In genomic region chr11:61186504-61186903, GRCh38 we compare ENCODE assay signal across 26 cellular contexts. TPM values are rescaled to one million over a fixed set of nuclear protein-coding genes. Genes with fewer than 3 reads are reported as not detected.
"Had no signal": no experiment of that assay in that cellular context is flagged by ENCODE, and none has a peak within 500 bp of the region (broad histone marks: within the 10 kb centered on the region; RNA-seq: fewer than 3 reads in every experiment).

No MANE protein-coding gene starts in this region.

- H3K27ac ChIP-seq: dorsolateral prefrontal cortex, heart left ventricle, neural progenitor cell, ovary, right atrium auricular region, tibial artery, upper lobe of left lung, uterus had no signal

- H3K9me3 Mint-ChIP-seq: naive thymus-derived CD8-positive, alpha-beta T cell; neural progenitor cell; stimulated activated effector memory CD8-positive, alpha-beta T cell treated with anti-CD3 and anti-CD28 coated beads, Interleukin-12 subunit alpha, Interleukin-12 subunit beta, amount 100 ng/mL, for 72 hours had no signal

- H3K4me1 Mint-ChIP-seq: stimulated activated effector memory CD8-positive, alpha-beta T cell treated with anti-CD3 and anti-CD28 coated beads, Interleukin-12 subunit alpha, Interleukin-12 subunit beta, amount 100 ng/mL, for 72 hours had no signal

- H3K4me1 ChIP-seq: heart left ventricle, neural progenitor cell, right atrium auricular region, tibial artery, upper lobe of left lung, uterus had no signal

- H3K4me3 Mint-ChIP-seq: naive thymus-derived CD8-positive, alpha-beta T cell; neural progenitor cell; stimulated activated effector memory CD8-positive, alpha-beta T cell treated with anti-CD3 and anti-CD28 coated beads, Interleukin-12 subunit alpha, Interleukin-12 subunit beta, amount 100 ng/mL, for 72 hours had no signal

- ATAC-seq: esophagus mucosa; heart left ventricle; mucosa of descending colon; naive thymus-derived CD8-positive, alpha-beta T cell; stimulated activated effector memory CD8-positive, alpha-beta T cell treated with anti-CD3 and anti-CD28 coated beads, Interleukin-12 subunit alpha, Interleukin-12 subunit beta, amount 100 ng/mL, for 72 hours; stimulated activated naive CD8-positive, alpha-beta T cell treated with anti-CD3 and anti-CD28 coated beads, Interleukin-15, Interleukin-2, amounts not matched to agents 100 U/mL and 50 U/mL, for 24 hours had no signal

- H3K27me3 ChIP-seq: neural progenitor cell, ovary, right atrium auricular region, upper lobe of left lung, uterus had no signal

- DNase-seq: cortex of kidney; dorsolateral prefrontal cortex; effector memory CD4-positive, alpha-beta T cell; heart left ventricle; hypothalamus; kidney glomerular epithelial cell; mesendoderm; mucosa of descending colon; naive thymus-derived CD8-positive, alpha-beta T cell; nucleus accumbens; ovary; small intestine; stimulated activated CD4-positive, alpha-beta T cell treated with anti-CD3 and anti-CD28 coated beads, Interleukin-4, amount 100 ng/mL, for 1 hour; stimulated activated CD8-positive, alpha-beta memory T cell treated with anti-CD3 and anti-CD28 coated beads, Interleukin-4, amount 100 ng/mL, for 48 hours; stimulated activated naive CD8-positive, alpha-beta T cell treated with anti-CD3 and anti-CD28 coated beads, Interleukin-15, Interleukin-2, amounts not matched to agents 100 U/mL and 50 U/mL, for 24 hours; tibial artery; upper lobe of left lung; uterus had no signal

- H3K36me3 ChIP-seq: heart left ventricle, neural progenitor cell, ovary, right atrium auricular region, tibial artery, upper lobe of left lung, uterus had no signal

- H3K4me3 ChIP-seq: dorsolateral prefrontal cortex, heart left ventricle, mucosa of descending colon, neural progenitor cell, ovary, right atrium auricular region, tibial artery, upper lobe of left lung, uterus had no signal

- H3K9me3 ChIP-seq: heart left ventricle, mucosa of descending colon, ovary, right atrium auricular region, tibial artery, upper lobe of left lung, uterus had no signal

- H3K36me3 Mint-ChIP-seq: naive thymus-derived CD8-positive, alpha-beta T cell; neural progenitor cell; stimulated activated effector memory CD8-positive, alpha-beta T cell treated with anti-CD3 and anti-CD28 coated beads, Interleukin-12 subunit alpha, Interleukin-12 subunit beta, amount 100 ng/mL, for 72 hours had no signal

- H3K27ac Mint-ChIP-seq: neural progenitor cell; stimulated activated effector memory CD8-positive, alpha-beta T cell treated with anti-CD3 and anti-CD28 coated beads, Interleukin-12 subunit alpha, Interleukin-12 subunit beta, amount 100 ng/mL, for 72 hours had no signal

RNA-seq across cellular contexts. Expression of gene PGA3, which starts 16.8 kb away (rescaled TPM):
- total RNA-seq: esophagus mucosa; frontal cortex; glomerular endothelial cell; lung microvascular endothelial cell; naive thymus-derived CD8-positive, alpha-beta T cell had no signal
- polyA plus RNA-seq: naive thymus-derived CD8-positive, alpha-beta T cell had no signal

RNA-seq across cellular contexts. Expression of gene PGA4, which starts 35.6 kb away (rescaled TPM):
- total RNA-seq: esophagus mucosa; glomerular endothelial cell; lung microvascular endothelial cell; naive thymus-derived CD8-positive, alpha-beta T cell had no signal
- polyA plus RNA-seq: naive thymus-derived CD8-positive, alpha-beta T cell had no signal

RNA-seq across cellular contexts. Expression of gene PGA5, which starts 54.5 kb away (rescaled TPM):
- total RNA-seq: esophagus mucosa; glomerular endothelial cell; lung microvascular endothelial cell; naive thymus-derived CD8-positive, alpha-beta T cell; temporal lobe; uterus had no signal
- polyA plus RNA-seq: naive thymus-derived CD8-positive, alpha-beta T cell had no signal
